Comparison of ENCODE assay signal across 13 cellular contexts in the genomic region with DNA sequence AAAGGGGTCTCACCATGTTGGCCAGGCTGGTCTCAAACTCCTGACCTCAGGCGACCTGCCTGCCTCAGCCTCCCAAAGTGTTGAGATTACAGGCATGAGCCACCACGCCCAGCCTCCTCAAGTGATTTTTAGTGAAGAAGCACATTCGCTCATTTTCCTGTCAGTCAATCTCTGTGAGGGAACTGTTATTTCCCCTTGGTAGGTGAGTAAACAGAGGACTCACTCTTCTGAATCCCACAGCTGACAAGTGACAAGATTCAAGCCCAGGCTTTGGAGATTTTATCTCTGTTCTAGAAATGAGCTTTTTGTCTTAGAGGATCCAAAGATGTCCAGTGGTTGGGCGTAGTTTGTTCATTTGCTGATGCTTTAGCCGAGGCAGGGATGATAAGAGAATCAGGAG. TPM values are rescaled to one million over a fixed set of nuclear protein-coding genes. Genes with fewer than 3 reads are reported as not detected.
DNase-seq lines count a peak whose midpoint lies in the region; ATAC-seq and TF ChIP-seq lines count a peak whose summit lies in the region.
"Had no signal": no experiment of that assay in that cellular context is flagged by ENCODE, and none has a peak within 500 bp of the region (broad histone marks: within the 10 kb centered on the region; RNA-seq: fewer than 3 reads in every experiment).

No MANE protein-coding gene starts in this region.

- no TSS peak for BruUV-seq in PC-3 (replicated peaks; lab: Mats Ljungman, UMichigan)

- H3K27me3 ChIP-seq in PC-3 (ENCODE audit: low read length) (no peaks in the 10 kb centered on the region), esophagus muscularis mucosa (no peaks in the 10 kb centered on the region), left ventricle myocardium inferior (ENCODE audit: low read depth) (no peaks in the 10 kb centered on the region)
- H3K27me3 ChIP-seq: left lung had no signal

- DNase-seq in DMS153 treated with DMSO at 0.1 percent for 48 hours (lab: John Stamatoyannopoulos, UW; ENCODE audit: unreplicated experiment) (peak; percentile 5), PC-3 (peak; percentile 52), epithelial cell of prostate (ENCODE audit: low read depth, low spot score) (peak; percentile 49), esophagus muscularis mucosa (ENCODE audit: extremely low spot score) (no peak), left ventricle myocardium inferior (no peak), ACHN (no peak), NCI-H2171 (lab: John Stamatoyannopoulos, UW) (no peak)
- DNase-seq: activated CD4-positive, CD25-positive, alpha-beta regulatory T cell treated with anti-CD3 and anti-CD28 coated beads, Interleukin-2, amount 50 U/mL, for 72 hours; left lung; right cardiac atrium; stimulated activated CD4-positive, alpha-beta T cell treated with anti-CD3 and anti-CD28 coated beads, Interleukin-4, amount 100 ng/mL, for 1 hour had no signal

- H3K9ac ChIP-seq in PC-3 (ENCODE audit: low read length): no peak overlapping the region

- TF ChIP-seq EP300 in esophagus muscularis mucosa (IDR thresholded peaks at IDR 0.05): no peak

- POLR2A ChIA-PET in PC-3 (lab: Charles Lee; ENCODE audit: unreplicated experiment): no interaction called here

- H4K20me1 ChIP-seq in PC-3 (ENCODE audit: low read length): no peaks in the 10 kb centered on the region

- in situ Hi-C loops in ACHN (cut with HindIII; ENCODE audit: low pct_ligation_motif_present, low pct_unique_long_range_greater_than_20kb, low sequenced_read_pairs): no loop called here

- TF ChIP-seq CTCF in 22Rv1 (IDR thresholded peaks at IDR 0.05) (no peak), PC-3 (conservative IDR thresholded peaks at IDR 0.05; ENCODE audit: low read depth, low read length) (no peak), esophagus muscularis mucosa (IDR thresholded peaks at IDR 0.05) (no peak), left ventricle myocardium inferior (IDR thresholded peaks at IDR 0.05; ENCODE audit: borderline replicate concordance) (no peak)

- 82% methylated on average over 5 of the region's 5 CpGs for WGBS in esophagus muscularis mucosa

- peaks cover 34% of the 10 kb centered on the region for H3K4me1 ChIP-seq in PC-3 (ENCODE audit: insufficient read depth, low read length)
- H3K4me1 ChIP-seq in esophagus muscularis mucosa: peaks cover 13 to 29% (median 17%) of the 10 kb centered on the region in 4 donors
- peaks cover 24% of the 10 kb centered on the region for H3K4me1 ChIP-seq in left ventricle myocardium inferior

- ATAC-seq in PC-3: no peak
- ATAC-seq: natural killer cell treated with Interleukin-12 subunit alpha and Interleukin-12 subunit beta and Interleukin-15 and Interleukin-18, amount 100 ng/mL, for 72 hours; right cardiac atrium had no signal

- no peak overlapping the region for H3K4me3 ChIP-seq in PC-3 (ENCODE audit: low read length)
- H3K4me3 ChIP-seq in esophagus muscularis mucosa: no peak overlapping the region
- H3K4me3 ChIP-seq in left ventricle myocardium inferior: no peak overlapping the region
- H3K4me3 ChIP-seq: left lung had no signal

- no peaks in the 10 kb centered on the region for H3K9me2 ChIP-seq in PC-3 (replicated peaks; ENCODE audit: low read length)

- 0 out of 2 replicates have a peak overlapping the region, but pooled peaks have one; percentile 59 for H3K4me2 ChIP-seq in PC-3 (ENCODE audit: low read length)

- H3K79me2 ChIP-seq in PC-3 (ENCODE audit: low read length): 0 out of 2 replicates have a peak, but pooled peaks cover 6% of the 10 kb centered on the region

- intact Hi-C loops in PC-3 (cut with micrococcal nuclease): no loop called here
- intact Hi-C loops in esophagus muscularis mucosa (cut with DNase I): no loop called here
- intact Hi-C loops in left ventricle myocardium inferior (cut with micrococcal nuclease): no loop called here

- H3F3A ChIP-seq in PC-3 (ENCODE audit: low read length, unreplicated experiment): no peaks in the 10 kb centered on the region

- H3K36me3 ChIP-seq in PC-3 (ENCODE audit: low read depth, low read length) (no peaks in the 10 kb centered on the region), esophagus muscularis mucosa (no peaks in the 10 kb centered on the region), left ventricle myocardium inferior (no peaks in the 10 kb centered on the region)
- H3K36me3 ChIP-seq: left lung had no signal

- H3K27ac ChIP-seq in 22Rv1 (peak overlapping the region; percentile 89), PC-3 (ENCODE audit: low read length) (peak overlapping the region; percentile 23), epithelial cell of prostate (peak overlapping the region; percentile 77), esophagus muscularis mucosa (replicated peaks in 1 of 4) (no peak overlapping the region), left ventricle myocardium inferior (replicated peaks) (no peak overlapping the region)

- CTCF ChIA-PET in PC-3 (lab: Charles Lee): no interaction called here

- TF ChIP-seq POLR2A in esophagus muscularis mucosa (IDR thresholded peaks at IDR 0.05; ENCODE audit: low read depth): no peak

- H3K9me3 ChIP-seq in PC-3 (ENCODE audit: low read length) (no peaks in the 10 kb centered on the region), esophagus muscularis mucosa (no peaks in the 10 kb centered on the region), left ventricle myocardium inferior (replicated peaks) (no peaks in the 10 kb centered on the region)
- H3K9me3 ChIP-seq: left lung had no signal

- H2AFZ ChIP-seq in PC-3 (ENCODE audit: low read length): no peak overlapping the region

RNA-seq across cellular contexts. Expression of a gene that starts 43.9 kb away (rescaled TPM):
- 94.2 and 129 TPM in 2 replicates for total RNA-seq in PC-3 (2014; rRNA removed)
- total RNA-seq in esophagus muscularis mucosa: 1 to 10 TPM; 1.8 to 3.4 (median 2.3) TPM
- 0.16 TPM for total RNA-seq in left ventricle myocardium inferior
- total RNA-seq: natural killer cell treated with Interleukin-12 subunit alpha and Interleukin-12 subunit beta and Interleukin-15 and Interleukin-18, amount 100 ng/mL, for 72 hours had no signal

Comparison
In these comparisons a context has a peak if more than half of its experiments do, and no peak if none do; other contexts are left out.
1. H3K27ac ChIP-seq: peak in 22Rv1 (single experiment), PC-3 (single experiment) and epithelial cell of prostate (single experiment); none in esophagus muscularis mucosa (0 of 4) and left ventricle myocardium inferior (single experiment).
2. DNase-seq: peak in DMS153 treated with DMSO at 0.1 percent for 48 hours (single experiment), PC-3 (single experiment) and epithelial cell of prostate (single experiment); none in esophagus muscularis mucosa (single experiment), left ventricle myocardium inferior (single experiment), ACHN (single experiment) and NCI-H2171 (single experiment).
3. RNA of a gene that starts 43.9 kb away (total RNA-seq): 94.2 to 129 TPM in PC-3; 1.8 to 3.4 TPM in esophagus muscularis mucosa and 0.16 TPM in left ventricle myocardium inferior (single experiment); every median in the first group is over 10 times any median in the second.